ENCODE assay signal across 1 cellular context in the genomic region with DNA sequence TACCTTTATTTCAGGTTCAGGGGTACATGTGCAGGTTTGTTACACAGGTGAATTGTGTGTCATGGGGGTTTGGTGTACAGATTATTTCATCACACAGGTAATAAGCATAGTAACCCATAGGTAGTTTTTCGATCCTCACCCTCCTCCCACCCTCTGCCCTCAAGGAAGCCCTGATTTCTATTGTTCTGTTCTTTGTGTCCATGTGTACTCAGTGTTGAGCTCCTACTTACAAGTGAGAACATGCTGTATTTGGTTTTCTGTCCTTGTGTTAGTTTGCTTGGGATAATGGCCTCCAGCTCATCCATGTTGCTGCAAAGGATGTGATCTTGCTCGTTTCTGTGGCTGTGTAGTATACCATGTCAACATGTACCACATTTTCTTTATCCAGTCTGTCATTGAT.
TF ChIP-seq lines count a peak whose summit lies in the region.

No MANE protein-coding gene starts in this region.

TF ChIP-seq in WTC11, 78 proteins besides CTCF, POLR2A, EP300 and RAD21 (continued from another document):
- TF ChIP-seq USF1 (CRISPR knock-in tag; IDR thresholded peaks at IDR 0.05) (no peak), IRF2 (CRISPR knock-in tag; IDR thresholded peaks at IDR 0.05; ENCODE audit: borderline replicate concordance, low read depth) (no peak), PREB (CRISPR knock-in tag; IDR thresholded peaks at IDR 0.05; ENCODE audit: borderline replicate concordance) (no peak), ZBTB21 (CRISPR knock-in tag; IDR thresholded peaks at IDR 0.05; ENCODE audit: borderline replicate concordance) (no peak), RELA (CRISPR knock-in tag; IDR thresholded peaks at IDR 0.05; ENCODE audit: borderline replicate concordance) (no peak), ZNF232 (CRISPR knock-in tag; IDR thresholded peaks at IDR 0.05) (no peak), ZSCAN18 (CRISPR knock-in tag; IDR thresholded peaks at IDR 0.05) (no peak), JUN (CRISPR knock-in tag; IDR thresholded peaks at IDR 0.05) (no peak), PRDM15 (CRISPR knock-in tag; IDR thresholded peaks at IDR 0.05) (no peak), KAT7 (CRISPR knock-in tag; IDR thresholded peaks at IDR 0.05; ENCODE audit: borderline replicate concordance) (no peak)
- TF ChIP-seq, protein P1, sequence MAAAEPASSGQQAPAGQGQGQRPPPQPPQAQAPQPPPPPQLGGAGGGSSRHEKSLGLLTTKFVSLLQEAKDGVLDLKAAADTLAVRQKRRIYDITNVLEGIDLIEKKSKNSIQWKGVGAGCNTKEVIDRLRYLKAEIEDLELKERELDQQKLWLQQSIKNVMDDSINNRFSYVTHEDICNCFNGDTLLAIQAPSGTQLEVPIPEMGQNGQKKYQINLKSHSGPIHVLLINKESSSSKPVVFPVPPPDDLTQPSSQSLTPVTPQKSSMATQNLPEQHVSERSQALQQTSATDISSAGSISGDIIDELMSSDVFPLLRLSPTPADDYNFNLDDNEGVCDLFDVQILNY (CRISPR knock-in tag; IDR thresholded peaks at IDR 0.05): no peak
- TF ChIP-seq, protein P2, sequence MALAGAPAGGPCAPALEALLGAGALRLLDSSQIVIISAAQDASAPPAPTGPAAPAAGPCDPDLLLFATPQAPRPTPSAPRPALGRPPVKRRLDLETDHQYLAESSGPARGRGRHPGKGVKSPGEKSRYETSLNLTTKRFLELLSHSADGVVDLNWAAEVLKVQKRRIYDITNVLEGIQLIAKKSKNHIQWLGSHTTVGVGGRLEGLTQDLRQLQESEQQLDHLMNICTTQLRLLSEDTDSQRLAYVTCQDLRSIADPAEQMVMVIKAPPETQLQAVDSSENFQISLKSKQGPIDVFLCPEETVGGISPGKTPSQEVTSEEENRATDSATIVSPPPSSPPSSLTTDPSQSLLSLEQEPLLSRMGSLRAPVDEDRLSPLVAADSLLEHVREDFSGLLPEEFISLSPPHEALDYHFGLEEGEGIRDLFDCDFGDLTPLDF (CRISPR knock-in tag; IDR thresholded peaks at IDR 0.05): no peak
- TF ChIP-seq, protein P3, sequence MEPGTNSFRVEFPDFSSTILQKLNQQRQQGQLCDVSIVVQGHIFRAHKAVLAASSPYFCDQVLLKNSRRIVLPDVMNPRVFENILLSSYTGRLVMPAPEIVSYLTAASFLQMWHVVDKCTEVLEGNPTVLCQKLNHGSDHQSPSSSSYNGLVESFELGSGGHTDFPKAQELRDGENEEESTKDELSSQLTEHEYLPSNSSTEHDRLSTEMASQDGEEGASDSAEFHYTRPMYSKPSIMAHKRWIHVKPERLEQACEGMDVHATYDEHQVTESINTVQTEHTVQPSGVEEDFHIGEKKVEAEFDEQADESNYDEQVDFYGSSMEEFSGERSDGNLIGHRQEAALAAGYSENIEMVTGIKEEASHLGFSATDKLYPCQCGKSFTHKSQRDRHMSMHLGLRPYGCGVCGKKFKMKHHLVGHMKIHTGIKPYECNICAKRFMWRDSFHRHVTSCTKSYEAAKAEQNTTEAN (CRISPR knock-in tag; IDR thresholded peaks at IDR 0.05): no peak
TF ChIP-seq in WTC11: peak in this region for 0.
